13 cellular contexts compared by ENCODE assay signal in genomic region chr5:43400082-43400481, GRCh38.
DNase-seq lines count a peak whose midpoint lies in the region; ATAC-seq and TF ChIP-seq lines count a peak whose summit lies in the region.
"Had no signal": no experiment of that assay in that cellular context is flagged by ENCODE, and none has a peak within 500 bp of the region (broad histone marks: within the 10 kb centered on the region; RNA-seq: fewer than 3 reads in every experiment).

No MANE protein-coding gene starts in this region.

- H3K4me1 ChIP-seq in RWPE2 (ENCODE audit: insufficient read depth, poor library complexity, severe bottlenecking) = peaks cover 9% of the 10 kb centered on the region

- no peaks in the 10 kb centered on the region for H3K27me3 ChIP-seq in RWPE2 (ENCODE audit: insufficient read depth, poor library complexity, severe bottlenecking)
- H3K27me3 ChIP-seq: esophagus squamous epithelium had no signal

- DNase-seq in NCI-H2196 (lab: John Stamatoyannopoulos, UW; ENCODE audit: unreplicated experiment) = peak; percentile 33
- DNase-seq in NCI-H2196 treated with DMSO at 0.1 percent for 48 hours (lab: John Stamatoyannopoulos, UW; ENCODE audit: unreplicated experiment) = no peak
- DNase-seq in RWPE2 (ENCODE audit: low spot score) = no peak
- peak; percentile 49 for DNase-seq in fibroblast of peridontal ligament (ENCODE audit: extremely low read depth)
- peak; percentile 18 for DNase-seq in stromal cell of bone marrow (ENCODE audit: low read depth)
- no peak for DNase-seq in posterior cingulate gyrus
- no peak for DNase-seq in NCI-H2081 treated with DMSO at 0.1 percent for 48 hours (lab: John Stamatoyannopoulos, UW)
- no peak for DNase-seq in SIG-M5 treated with dmso at 0.1 percent for 504 hours (lab: John Stamatoyannopoulos, UW; ENCODE audit: unreplicated experiment)
- DNase-seq: esophagus squamous epithelium; GDM1; NCI-H1436 treated with DMSO at 0.1 percent for 48 hours; occipital lobe; stimulated activated naive B cell treated with anti-CD40 and anti-IgM and Interleukin-4, amounts not matched to agents 10 μg/mL and 1 μg/mL and 100 μg/mL, for 72 hours had no signal

- peak; percentile 63 for TF ChIP-seq CTCF in RWPE2 (IDR thresholded peaks at IDR 0.05; ENCODE audit: poor library complexity, severe bottlenecking)

- intact Hi-C loops in posterior cingulate gyrus (cut with DNase I) = no loop called here

- H3K27ac ChIP-seq in RWPE2 (ENCODE audit: poor library complexity, severe bottlenecking) = no peak overlapping the region
- H3K27ac ChIP-seq: esophagus squamous epithelium had no signal

- no peaks in the 10 kb centered on the region for H3K9me3 ChIP-seq in RWPE2 (ENCODE audit: severe bottlenecking)
- H3K9me3 ChIP-seq: esophagus squamous epithelium had no signal

- ATAC-seq in RWPE2 (ENCODE audit: low read depth) = no peak
- ATAC-seq: stimulated activated naive B cell treated with anti-CD40 and anti-IgM and Interleukin-4, amounts not matched to agents 10 μg/mL and 1 μg/mL and 100 μg/mL, for 72 hours had no signal

- H3K4me3 ChIP-seq in RWPE2 (ENCODE audit: severe bottlenecking) = no peak overlapping the region
- H3K4me3 ChIP-seq: esophagus squamous epithelium had no signal

- no peaks in the 10 kb centered on the region for H3K36me3 ChIP-seq in RWPE2 (ENCODE audit: low read depth)
- H3K36me3 ChIP-seq: esophagus squamous epithelium had no signal

Comparison
In these comparisons a context has a peak if more than half of its experiments do, and no peak if none do; other contexts are left out.
1. DNase-seq: peak in NCI-H2196 (single experiment), fibroblast of peridontal ligament (single experiment) and stromal cell of bone marrow (single experiment); none in NCI-H2196 treated with DMSO at 0.1 percent for 48 hours (single experiment), RWPE2 (single experiment), posterior cingulate gyrus (0 of 10), NCI-H2081 treated with DMSO at 0.1 percent for 48 hours (single experiment) and SIG-M5 treated with dmso at 0.1 percent for 504 hours (single experiment).